In genomic region chr4:1154523-1155182, GRCh38 we compare ENCODE assay signal across 13 cellular contexts. TPM values are rescaled to one million over a fixed set of nuclear protein-coding genes. Genes with fewer than 3 reads are reported as not detected.
DNase-seq lines count a peak whose midpoint lies in the region; ATAC-seq and TF ChIP-seq lines count a peak whose summit lies in the region.
"Had no signal": no experiment of that assay in that cellular context is flagged by ENCODE, and none has a peak within 500 bp of the region (broad histone marks: within the 10 kb centered on the region; RNA-seq: fewer than 3 reads in every experiment).

No MANE protein-coding gene starts in this region.

- peak overlapping the region; percentile 75 for H3K4me2 ChIP-seq in fibroblast of lung (ENCODE audit: extremely low read depth, insufficient read depth, low read length)
- H3K4me2 ChIP-seq: hepatocyte had no signal

- H3K9ac ChIP-seq in fibroblast of lung (ENCODE audit: insufficient read depth, low read length): no peak overlapping the region

- peak; percentile 23 for DNase-seq in NCI-H1105 treated with DMSO at 0.1 percent for 48 hours (lab: John Stamatoyannopoulos, UW)
- peak in 1 of 2 donors; percentile 49 for DNase-seq in fibroblast of lung (ENCODE audit: low read depth in 2 of 2)
- DNase-seq in psoas muscle: no peak
- no peak for DNase-seq in middle frontal gyrus (ENCODE audit: extremely low spot score, low spot score)
- DNase-seq in SKM-1 (lab: John Stamatoyannopoulos, UW; ENCODE audit: unreplicated experiment): no peak
- DNase-seq: activated naive CD4-positive, alpha-beta T cell; CD8-positive, alpha-beta memory T cell; NCI-H1930 had no signal

- H2AFZ ChIP-seq in fibroblast of lung (ENCODE audit: low read length): no peak overlapping the region
- H2AFZ ChIP-seq: hepatocyte had no signal

- H3K27me3 ChIP-seq in fibroblast of lung (ENCODE audit: control insufficient read depth, insufficient read depth, low read length) (peaks cover 10% of the 10 kb centered on the region), psoas muscle (ENCODE audit: insufficient read depth in 3 of 3, low read length in 2 of 3) (peaks cover 0 to 2% (median 0%) of the 10 kb centered on the region in 3 donors)
- H3K27me3 ChIP-seq: hepatocyte had no signal

- WGBS in psoas muscle, 3 donors: 47 to 53% (median 50%) methylated on average over 21 of the region's 21 CpGs

- H3K4me1 ChIP-seq in fibroblast of lung (ENCODE audit: control insufficient read depth, extremely low read depth, insufficient read depth, low read length) (peaks cover 3% of the 10 kb centered on the region), psoas muscle (peaks cover 7% of the 10 kb centered on the region)

- intact Hi-C loops in psoas muscle (cut with DNase I): no loop called here

- TF ChIP-seq CTCF in C4-2B (conservative IDR thresholded peaks at IDR 0.05) (no peak), fibroblast of lung (conservative IDR thresholded peaks at IDR 0.05 in 1 of 2, IDR thresholded peaks at IDR 0.05 in 1 of 2; ENCODE audit: low read depth in 1 of 2, low read length in 2 of 2) (no peak), psoas muscle (IDR thresholded peaks at IDR 0.05) (no peak)

- H3K9me3 ChIP-seq in fibroblast of lung (ENCODE audit: control insufficient read depth, insufficient read depth, low read depth, low read length) (no peaks in the 10 kb centered on the region), psoas muscle (peaks cover 7% of the 10 kb centered on the region)

- ATAC-seq in psoas muscle (peak; percentile 47 to 68 (median 54)), GM21515 (IDR thresholded peaks at IDR 0.05; ENCODE audit: unreplicated experiment) (no peak), HG03460 (IDR thresholded peaks at IDR 0.05; ENCODE audit: unreplicated experiment) (no peak)
- ATAC-seq: GM12878 had no signal

- H3K79me2 ChIP-seq in fibroblast of lung (ENCODE audit: control insufficient read depth, insufficient read depth, low read length): no peaks in the 10 kb centered on the region
- H3K79me2 ChIP-seq: hepatocyte had no signal

- H3K27ac ChIP-seq in C4-2B: peak overlapping the region; percentile 89
- no peak overlapping the region for H3K27ac ChIP-seq in fibroblast of lung (ENCODE audit: insufficient read depth, low read length)
- H3K27ac ChIP-seq in psoas muscle: no peak overlapping the region
- H3K27ac ChIP-seq: hepatocyte had no signal

- H4K20me1 ChIP-seq in fibroblast of lung (ENCODE audit: control insufficient read depth, extremely low read depth, insufficient read depth, low read length): no peaks in the 10 kb centered on the region

- H3K36me3 ChIP-seq in fibroblast of lung (ENCODE audit: control insufficient read depth, insufficient read depth, low read length): no peaks in the 10 kb centered on the region
- H3K36me3 ChIP-seq in psoas muscle (ENCODE audit: insufficient read depth in 1 of 2, low read depth in 1 of 2): no peaks in the 10 kb centered on the region

- peak overlapping the region in 1 of 4 experiments; percentile 25 for H3K4me3 ChIP-seq in fibroblast of lung (replicated peaks in 1 of 4; ENCODE audit: control extremely low read depth in 1 of 4, insufficient read depth in 1 of 4, low read depth in 3 of 4, low read length in 4 of 4)
- H3K4me3 ChIP-seq in psoas muscle: no peak overlapping the region
- H3K4me3 ChIP-seq: GM12878, hepatocyte had no signal

RNA-seq across cellular contexts. Expression of gene SPON2, which starts 17.7 kb away (rescaled TPM):
- total RNA-seq in fibroblast of lung: 261 and 367 TPM in 2 replicates
- 179 and 189 TPM in 2 replicates for polyA plus RNA-seq in fibroblast of lung
- polyA plus RNA-seq in fibroblast of lung (2012): 431 and 600 TPM in 2 replicates
- 88.2 and 101 TPM in 2 replicates for polyA minus RNA-seq in fibroblast of lung (ENCODE audit: low replicate concordance)
- 10 to 100 TPM in 1 of 4 donors, 1 to 10 TPM in 3; 6.8 to 18.5 (median 8.0) TPM for total RNA-seq in psoas muscle
- polyA plus RNA-seq in psoas muscle: 1 to 10 TPM; 4.1 to 6.4 (median 6.2) TPM

RNA-seq across cellular contexts. Expression of gene RNF212, which starts 41.3 kb away (rescaled TPM):
- total RNA-seq in fibroblast of lung (0.66 and 2.6 TPM in 2 replicates), psoas muscle (1 to 10 TPM in 1 of 4 donors, under 1 TPM in 3; 0.42 to 1.5 (median 0.69) TPM)
- polyA plus RNA-seq in fibroblast of lung (1.2 and 1.6 TPM in 2 replicates), psoas muscle (under 1 TPM; 0.03 to 0.38 (median 0.31) TPM)
- 1.0 and 1.6 TPM in 2 replicates for polyA plus RNA-seq in fibroblast of lung (2012)
- polyA minus RNA-seq in fibroblast of lung (ENCODE audit: low replicate concordance): 2.2 TPM in 1 of 2 replicates, not detected in the other
- total RNA-seq: GM12878 had no signal
- polyA plus RNA-seq: GM12878 had no signal

Comparison
In these comparisons a context has a peak if more than half of its experiments do, and no peak if none do; other contexts are left out.
1. ATAC-seq: peak in psoas muscle (4 of 4); none in GM21515 (single experiment) and HG03460 (single experiment).
2. RNA of gene SPON2, which starts 17.7 kb away (total RNA-seq): 261 to 367 TPM in fibroblast of lung; 6.8 to 18.5 TPM in psoas muscle; every median in the first group is over 10 times any median in the second.